ENCODE assay signal across 32 cellular contexts in genomic region chr11:47333526-47333845, GRCh38. TPM values are rescaled to one million over a fixed set of nuclear protein-coding genes. Genes with fewer than 3 reads are reported as not detected.
"Had no signal": no experiment of that assay in that cellular context is flagged by ENCODE, and none has a peak within 500 bp of the region (broad histone marks: within the 10 kb centered on the region; RNA-seq: fewer than 3 reads in every experiment).

No MANE protein-coding gene starts in this region.

- H3K9me3 ChIP-seq: Peyer's patch had no signal

- H3K27me3 ChIP-seq: Peyer's patch had no signal

- H3K36me3 ChIP-seq: Peyer's patch had no signal

- H3K4me1 ChIP-seq: Peyer's patch had no signal

- H3K27ac ChIP-seq: Peyer's patch, VCaP had no signal

- DNase-seq: activated B cell treated with CpG ODN at 0.5 μM for 24 hours; activated CD4-positive, alpha-beta memory T cell treated with anti-CD3 and anti-CD28 coated beads for 36 hours; activated CD4-positive, alpha-beta T cell treated with anti-CD3 and anti-CD28 coated beads for 4 hours; activated CD4-positive, alpha-beta T cell treated with anti-CD3 and anti-CD28 coated beads, Interleukin-2, amount 50 U/mL, for 1 hour; activated CD4-positive, CD25-positive, alpha-beta regulatory T cell treated with anti-CD3 and anti-CD28 coated beads, Interleukin-2, amount 50 U/mL, for 72 hours; activated CD8-positive, alpha-beta memory T cell treated with anti-CD3 and anti-CD28 coated beads, Interleukin-2, amount 50 U/mL, for 4 hours; activated gamma-delta T cell treated with Interleukin-2 at 50 U/mL for 16 hours; activated naive CD4-positive, alpha-beta T cell treated with anti-CD3 and anti-CD28 coated beads, Interleukin-2, amount 10 ng/mL, durations not matched to agents 7 days and 5 days; activated naive CD8-positive, alpha-beta T cell treated with anti-CD3 and anti-CD28 coated beads, Interleukin-2, amount 50 U/mL, for 24 hours; activated T-cell treated with anti-CD3 and anti-CD28 coated beads for 4 hours; activated T-cell treated with anti-CD3 and anti-CD28 coated beads, Interleukin-2, amount 50 U/mL, for 4 hours; anterior cingulate cortex; Karpas-422; KBM-7; NCI-H1105; NCI-H1417 treated with DMSO at 0.1 percent for 48 hours; NCI-H1930; NCI-H345; NCI-H510A; NCI-H526; NCI-H748 treated with DMSO at 0.1 percent for 48 hours; NK-92 treated with Interleukin-12 subunit alpha and Interleukin-12 subunit beta, amount 100 ng/mL, for 24 hours; PC-3; Peyer's patch; RPMI8226; T-cell; T-helper 17 cell had no signal

- H3K4me3 ChIP-seq: Peyer's patch had no signal

- ATAC-seq: activated naive CD8-positive, alpha-beta T cell treated with anti-CD3 and anti-CD28 coated beads, Interleukin-2, amount 50 U/mL, for 24 hours; activated T-cell treated with anti-CD3 and anti-CD28 coated beads, Interleukin-2, amount 50 U/mL, for 4 hours; PC-3; T-cell; T-helper 17 cell had no signal

RNA-seq across cellular contexts. Expression of gene MYBPC3, which starts 19.0 kb away (rescaled TPM):
- total RNA-seq: activated CD4-positive, alpha-beta memory T cell treated with anti-CD3 and anti-CD28 coated beads for 36 hours; activated T-cell treated with anti-CD3 and anti-CD28 coated beads, Interleukin-2, amount 50 U/mL, for 4 hours; activated T-helper 1 cell treated with anti-CD3 and anti-CD28 coated beads, Interleukin-12 subunit alpha, Interleukin-12 subunit beta, Interleukin-2, Interleukin-4 antibody, amounts not matched to agents 30 ng/mL and 10 ng/mL and 1 ng/mL, durations not matched to agents 14 hours and 24 hours and 36 hours; MCF 10A; PC-3; Peyer's patch; T-cell had no signal
- polyA plus RNA-seq: IgD-negative memory B cell had no signal

RNA-seq across cellular contexts. Expression of gene SPI1, which starts 44.9 kb away (rescaled TPM):
- total RNA-seq: activated CD4-positive, alpha-beta memory T cell treated with anti-CD3 and anti-CD28 coated beads for 36 hours; activated T-helper 1 cell treated with anti-CD3 and anti-CD28 coated beads, Interleukin-12 subunit alpha, Interleukin-12 subunit beta, Interleukin-2, Interleukin-4 antibody, amounts not matched to agents 30 ng/mL and 10 ng/mL and 1 ng/mL, durations not matched to agents 14 hours and 24 hours and 36 hours; bronchial epithelial cell; MCF 10A had no signal
